Comparison of ENCODE assay signal across 13 cellular contexts in genomic region chr1:174131032-174131638, GRCh38.
"Had no signal": no experiment of that assay in that cellular context is flagged by ENCODE, and none has a peak within 500 bp of the region (broad histone marks: within the 10 kb centered on the region; RNA-seq: fewer than 3 reads in every experiment).

No MANE protein-coding gene starts in this region.

- H3K4me1 Mint-ChIP-seq: activated naive CD8-positive, alpha-beta T cell treated with anti-CD3 and anti-CD28 coated beads for 36 hours; stimulated activated naive CD8-positive, alpha-beta T cell treated with anti-CD3 and anti-CD28 coated beads, Interleukin-15, amount 100 ng/mL, for 72 hours had no signal

- DNase-seq: activated CD4-positive, alpha-beta memory T cell treated with anti-CD3 and anti-CD28 coated beads for 36 hours; activated effector memory CD4-positive, alpha-beta T cell treated with anti-CD3 and anti-CD28 coated beads, Interleukin-2, amount 50 U/mL, for 16 hours; activated naive CD8-positive, alpha-beta T cell treated with anti-CD3 and anti-CD28 coated beads for 36 hours; activated T-cell treated with anti-CD3 and anti-CD28 coated beads, Interleukin-2, amount 50 U/mL, for 4 hours; mammary epithelial cell; mucosa of descending colon; ovary; stimulated activated CD4-positive, alpha-beta T cell treated with anti-CD3 and anti-CD28 coated beads, Interleukin-4, amount 100 ng/mL, for 1 hour; stimulated activated naive CD8-positive, alpha-beta T cell treated with anti-CD3 and anti-CD28 coated beads, Interleukin-15, amount 100 ng/mL, for 72 hours; testis had no signal

- H3K27me3 Mint-ChIP-seq: activated CD4-positive, alpha-beta memory T cell treated with anti-CD3 and anti-CD28 coated beads for 36 hours; activated naive CD8-positive, alpha-beta T cell treated with anti-CD3 and anti-CD28 coated beads for 36 hours had no signal

- H3K27me3 ChIP-seq: ovary, testis had no signal

- H3K27ac ChIP-seq: ovary, testis had no signal

- H3K4me1 ChIP-seq: testis had no signal

- H3K4me3 ChIP-seq: mucosa of descending colon, ovary, testis had no signal

- H3K36me3 ChIP-seq: ovary had no signal

- H3K9me3 ChIP-seq: ovary, testis had no signal

- H3K4me3 Mint-ChIP-seq: activated CD4-positive, alpha-beta memory T cell treated with anti-CD3 and anti-CD28 coated beads for 36 hours; activated naive CD8-positive, alpha-beta T cell treated with anti-CD3 and anti-CD28 coated beads for 36 hours; activated T-cell treated with anti-CD3 and anti-CD28 coated beads, Interleukin-2, amount 50 U/mL, for 4 hours; nephron; stimulated activated naive CD8-positive, alpha-beta T cell treated with anti-CD3 and anti-CD28 coated beads, Interleukin-15, amount 100 ng/mL, for 72 hours had no signal

- ATAC-seq: activated T-cell treated with anti-CD3 and anti-CD28 coated beads, Interleukin-2, amount 50 U/mL, for 4 hours; esophagus mucosa; left lobe of liver; mucosa of descending colon; stimulated activated naive CD8-positive, alpha-beta T cell treated with anti-CD3 and anti-CD28 coated beads, Interleukin-15, amount 100 ng/mL, for 72 hours had no signal

- H3K27ac Mint-ChIP-seq: activated CD4-positive, alpha-beta memory T cell treated with anti-CD3 and anti-CD28 coated beads for 36 hours; activated naive CD8-positive, alpha-beta T cell treated with anti-CD3 and anti-CD28 coated beads for 36 hours; nephron had no signal
